Comparison of ENCODE assay signal across 29 cellular contexts in the genomic region with DNA sequence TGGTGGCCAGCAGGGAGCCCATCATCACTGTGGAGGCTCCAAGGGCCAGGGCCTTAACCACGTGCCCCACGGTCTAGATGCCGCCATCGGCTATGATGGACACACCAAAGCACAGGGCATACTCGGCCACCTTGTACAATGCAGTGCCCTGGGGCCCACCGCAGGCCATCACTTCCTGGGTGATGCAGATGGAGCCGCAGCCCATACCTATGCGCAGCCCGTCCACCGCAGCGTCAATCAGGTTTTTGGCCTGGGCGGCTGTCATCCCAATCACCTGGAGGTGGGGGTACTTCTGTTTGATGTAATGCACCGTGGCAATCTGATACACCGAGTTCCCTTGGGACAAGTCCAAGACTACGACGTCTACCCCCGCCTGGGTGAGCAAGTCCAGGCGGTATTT.
"Had no signal": no experiment of that assay in that cellular context is flagged by ENCODE, and none has a peak within 500 bp of the region (broad histone marks: within the 10 kb centered on the region; RNA-seq: fewer than 3 reads in every experiment).

No MANE protein-coding gene starts in this region.

- H3K4me2 ChIP-seq: smooth muscle cell had no signal

- H3K27ac Mint-ChIP-seq: dendritic cell treated with granulocyte-macrophage colony-stimulating factor and Interleukin-4, amounts not matched to agents 40 ng/mL and 50 ng/mL, for 4 days; immature natural killer cell; natural killer cell treated with Interleukin-12 subunit alpha and Interleukin-12 subunit beta and Interleukin-15 and Interleukin-18, amount 100 ng/mL, for 72 hours had no signal

- H3K36me3 ChIP-seq: esophagus muscularis mucosa, heart right ventricle, lower lobe of right lung, neutrophil, prostate gland, right atrium auricular region, thoracic aorta, tibial nerve, upper lobe of left lung, uterus had no signal

- H3K9me3 ChIP-seq: lower lobe of right lung, neutrophil, prostate gland, thoracic aorta, upper lobe of left lung, uterus had no signal

- DNase-seq: cerebellar nuclear complex; effector CD8-positive, alpha-beta T cell; foreskin melanocyte; glutamatergic neuron; heart right ventricle; hypothalamus; immature natural killer cell; islet precursor cell; left ventricle myocardium superior; lower lobe of right lung; stimulated activated CD4-positive, alpha-beta T cell treated with anti-CD3 and anti-CD28 coated beads, Interleukin-12 subunit alpha, Interleukin-12 subunit beta, amount 100 ng/mL, for 4 hours; stimulated activated CD4-positive, alpha-beta T cell treated with anti-CD3 and anti-CD28 coated beads, Interleukin-1b, Interleukin-23, amount 100 ng/mL, for 48 hours; stimulated activated CD4-positive, alpha-beta T cell treated with anti-CD3 and anti-CD28 coated beads, Interleukin-4, amount 100 ng/mL, for 1 hour; stimulated activated CD8-positive, alpha-beta memory T cell treated with anti-CD3 and anti-CD28 coated beads, Interleukin-4, amount 100 ng/mL, for 48 hours; stimulated activated naive CD4-positive, alpha-beta T cell treated with Interleukin-2 at 50 U/mL for 16 hours; uterus had no signal

- H3K27me3 Mint-ChIP-seq: dendritic cell treated with granulocyte-macrophage colony-stimulating factor and Interleukin-4, amounts not matched to agents 40 ng/mL and 50 ng/mL, for 4 days; natural killer cell treated with Interleukin-12 subunit alpha and Interleukin-12 subunit beta and Interleukin-15 and Interleukin-18, amount 100 ng/mL, for 72 hours had no signal

- ATAC-seq: heart right ventricle; lower lobe of right lung; natural killer cell treated with Interleukin-12 subunit alpha and Interleukin-12 subunit beta and Interleukin-15 and Interleukin-18, amount 100 ng/mL, for 72 hours had no signal

- FAIRE-seq: colon, endothelial cell of umbilical vein had no signal

- H3K4me1 Mint-ChIP-seq: immature natural killer cell, neural crest cell had no signal

- H3K9me3 Mint-ChIP-seq: natural killer cell treated with Interleukin-12 subunit alpha and Interleukin-12 subunit beta and Interleukin-15 and Interleukin-18, amount 100 ng/mL, for 72 hours; neural crest cell had no signal

- H3K4me3 Mint-ChIP-seq: dendritic cell treated with granulocyte-macrophage colony-stimulating factor and Interleukin-4, amounts not matched to agents 40 ng/mL and 50 ng/mL, for 4 days; natural killer cell treated with Interleukin-12 subunit alpha and Interleukin-12 subunit beta and Interleukin-15 and Interleukin-18, amount 100 ng/mL, for 72 hours; neural crest cell had no signal

- H3K27me3 ChIP-seq: esophagus muscularis mucosa, heart right ventricle, neutrophil, right atrium auricular region, tibial nerve, upper lobe of left lung, uterus had no signal

- H3K4me3 ChIP-seq: lower lobe of right lung, prostate gland, right atrium auricular region, smooth muscle cell, tibial nerve, upper lobe of left lung, uterus had no signal

- H3K27ac ChIP-seq: esophagus muscularis mucosa, heart right ventricle, lower lobe of right lung, neutrophil, prostate gland, right atrium auricular region, thoracic aorta, tibial nerve, upper lobe of left lung, uterus had no signal

- H3K4me1 ChIP-seq: esophagus muscularis mucosa, heart right ventricle, lower lobe of right lung, prostate gland, right atrium auricular region, tibial nerve, upper lobe of left lung, uterus had no signal

- H3K36me3 Mint-ChIP-seq: natural killer cell treated with Interleukin-12 subunit alpha and Interleukin-12 subunit beta and Interleukin-15 and Interleukin-18, amount 100 ng/mL, for 72 hours had no signal
